8 cellular contexts compared by ENCODE assay signal in genomic region chr2:237774811-237775553, GRCh38. TPM values are rescaled to one million over a fixed set of nuclear protein-coding genes. Genes with fewer than 3 reads are reported as not detected.
DNase-seq lines count a peak whose midpoint lies in the region; ATAC-seq and TF ChIP-seq lines count a peak whose summit lies in the region.

No MANE protein-coding gene starts in this region.

- ATAC-seq in GM21447 (IDR thresholded peaks at IDR 0.05; ENCODE audit: unreplicated experiment): peak; percentile 60
- ATAC-seq in GM21528 (IDR thresholded peaks at IDR 0.05; ENCODE audit: low FRiP score, unreplicated experiment): no peak

- no peak overlapping the region for H2BK12ac ChIP-seq in mesenchymal stem cell (ENCODE audit: low read length in 2 of 2)

- H3K4me3 ChIP-seq in WI38 (ENCODE audit: low read depth, low read length) (no peak overlapping the region), mesenchymal stem cell (ENCODE audit: insufficient read depth in 1 of 2, low read depth in 1 of 2, low read length in 2 of 2) (no peak overlapping the region), testis (no peak overlapping the region)
- no peak overlapping the region for H3K4me3 ChIP-seq in effector memory CD4-positive, alpha-beta T cell (ENCODE audit: insufficient read depth, low read depth, low read length, poor library complexity, severe bottlenecking)

- no peaks in the 10 kb centered on the region for H3K27me3 ChIP-seq in effector memory CD4-positive, alpha-beta T cell (replicated peaks; ENCODE audit: control insufficient read depth, insufficient read depth, low read length, poor library complexity, severe bottlenecking)
- H3K27me3 ChIP-seq in mesenchymal stem cell (ENCODE audit: control insufficient read depth in 1 of 2, insufficient read depth in 1 of 2, low read length in 2 of 2) (no peaks in the 10 kb centered on the region), testis (no peaks in the 10 kb centered on the region)

- no peak overlapping the region for H2BK120ac ChIP-seq in mesenchymal stem cell (ENCODE audit: low read depth, low read length)

- no peaks in the 10 kb centered on the region for H3K4me1 ChIP-seq in effector memory CD4-positive, alpha-beta T cell (ENCODE audit: control insufficient read depth, insufficient read depth, low read length, poor library complexity, severe bottlenecking)
- H3K4me1 ChIP-seq in mesenchymal stem cell (ENCODE audit: control insufficient read depth, insufficient read depth, low read depth, low read length) (peaks cover 1% of the 10 kb centered on the region), testis (no peaks in the 10 kb centered on the region)

- peaks cover 62% of the 10 kb centered on the region for H3K36me3 ChIP-seq in effector memory CD4-positive, alpha-beta T cell (ENCODE audit: control insufficient read depth, insufficient read depth, low read length)
- peaks cover 40 to 88% of the 10 kb centered on the region in 2 experiments for H3K36me3 ChIP-seq in mesenchymal stem cell (ENCODE audit: control insufficient read depth in 1 of 2, insufficient read depth in 2 of 2, low read depth in 1 of 2, low read length in 2 of 2)
- H3K36me3 ChIP-seq in testis (ENCODE audit: low read depth, missing control alignments): no peaks in the 10 kb centered on the region

- no peak overlapping the region for H4K91ac ChIP-seq in mesenchymal stem cell (ENCODE audit: low read length)

- no peak overlapping the region for H3K9ac ChIP-seq in mesenchymal stem cell (ENCODE audit: low read length)

- TF ChIP-seq CTCF in C4-2B (conservative IDR thresholded peaks at IDR 0.05): peak; percentile 85
- TF ChIP-seq CTCF in WI38 (IDR thresholded peaks at IDR 0.05; ENCODE audit: low read depth, low read length): peak; percentile 53; the same call in 1 of the 2 replicates
- peak in 2 of 3 experiments; percentile 47 to 49 for TF ChIP-seq CTCF in testis (IDR thresholded peaks at IDR 0.05)

- WGBS in mesenchymal stem cell: 92% methylated on average over 13 of the region's 13 CpGs
- WGBS in testis, 2 donors: 83% methylated on average over 13 of the region's 13 CpGs

- no peak overlapping the region for H4K8ac ChIP-seq in mesenchymal stem cell (ENCODE audit: low read length)

- no peaks in the 10 kb centered on the region for H3K9me3 ChIP-seq in effector memory CD4-positive, alpha-beta T cell (ENCODE audit: control insufficient read depth, low read length)
- no peaks in the 10 kb centered on the region for H3K9me3 ChIP-seq in mesenchymal stem cell (ENCODE audit: control insufficient read depth, low read length)
- no peaks in the 10 kb centered on the region for H3K9me3 ChIP-seq in testis

- no peak overlapping the region for H3K18ac ChIP-seq in mesenchymal stem cell (ENCODE audit: low read depth in 1 of 2, low read length in 2 of 2)

- no peak overlapping the region for H2AFZ ChIP-seq in mesenchymal stem cell (ENCODE audit: low read depth, low read length)

- H2AK5ac ChIP-seq in mesenchymal stem cell (ENCODE audit: low read length, severe bottlenecking): no peak overlapping the region

- peaks cover 14% of the 10 kb centered on the region for H3K79me1 ChIP-seq in mesenchymal stem cell (replicated peaks; ENCODE audit: low read length, poor library complexity, severe bottlenecking)

- H3K14ac ChIP-seq in mesenchymal stem cell (ENCODE audit: low read length in 2 of 2): no peak overlapping the region

- no peak overlapping the region for H2BK5ac ChIP-seq in mesenchymal stem cell (ENCODE audit: low read depth, low read length, poor library complexity, severe bottlenecking)

- H3K27ac ChIP-seq in C4-2B: peak overlapping the region; percentile 29
- no peak overlapping the region for H3K27ac ChIP-seq in effector memory CD4-positive, alpha-beta T cell (ENCODE audit: insufficient read depth, low read length, poor library complexity, severe bottlenecking)
- no peak overlapping the region for H3K27ac ChIP-seq in mesenchymal stem cell (ENCODE audit: low read length, poor library complexity, severe bottlenecking)
- H3K27ac ChIP-seq in testis: no peak overlapping the region

- H3K4me2 ChIP-seq in mesenchymal stem cell (ENCODE audit: low read length, poor library complexity, severe bottlenecking): no peak overlapping the region

- peak overlapping the region in 1 of 2 experiments; percentile 13 for H3K4ac ChIP-seq in mesenchymal stem cell (ENCODE audit: low read depth in 1 of 2, low read length in 2 of 2)

- no peak overlapping the region for H2BK15ac ChIP-seq in mesenchymal stem cell (ENCODE audit: low read depth, poor library complexity, severe bottlenecking)

- DNase-seq in NCI-H1694 treated with DMSO at 0.1 percent for 48 hours (lab: John Stamatoyannopoulos, UW) (peak; percentile 19), mesenchymal stem cell (peak; percentile 63), testis (peak; percentile 63)
- DNase-seq in effector memory CD4-positive, alpha-beta T cell: peak in 2 of 3 donors; percentile 11 to 12

- intact Hi-C loops in testis (cut with DNase I; ENCODE audit: low total_unique reads): no loop called here

- H3K23ac ChIP-seq in mesenchymal stem cell (ENCODE audit: low read length in 2 of 2): no peak overlapping the region

- TF ChIP-seq POLR2A in testis (IDR thresholded peaks at IDR 0.05): no peak

RNA-seq across cellular contexts. Expression of gene RBM44, which starts 23.6 kb away (rescaled TPM):
- polyA plus RNA-seq in mesenchymal stem cell (2013, experiment 1 of 2): 0.18 TPM
- 0.15 TPM for polyA plus RNA-seq in mesenchymal stem cell (2013, experiment 2 of 2)
- total RNA-seq in testis: 10 to 100 TPM; 15.0 to 23.4 TPM
- polyA plus RNA-seq in testis (ENCODE audit: insufficient read depth, low read depth, low replicate concordance): 21.1 TPM

Comparison
In these comparisons a context has a peak if more than half of its experiments do, and no peak if none do; other contexts are left out.
1. DNase-seq: peak in every context shown above with its lines; median percentile 63 in mesenchymal stem cell; 63 in testis; 19 in NCI-H1694 treated with DMSO at 0.1 percent for 48 hours; 12 in effector memory CD4-positive, alpha-beta T cell.